In genomic region chr1:91900538-91900937, GRCh38 we compare ENCODE assay signal across 14 cellular contexts.
A peak's percentile ranks its signal among the peaks of the same experiment; 100 is the strongest.
DNase-seq lines count a peak whose midpoint lies in the region; ATAC-seq and TF ChIP-seq lines count a peak whose summit lies in the region.
"Had no signal": no experiment of that assay in that cellular context is flagged by ENCODE, and none has a peak within 500 bp of the region (broad histone marks: within the 10 kb centered on the region; RNA-seq: fewer than 3 reads in every experiment).

No MANE protein-coding gene starts in this region.

- H3K4me1 Mint-ChIP-seq in stimulated activated effector memory CD8-positive, alpha-beta T cell treated with anti-CD3 and anti-CD28 coated beads, Interleukin-12 subunit alpha, Interleukin-12 subunit beta, amount 100 ng/mL, for 72 hours: peaks cover 9% of the 10 kb centered on the region

- no peak overlapping the region for H3K27ac Mint-ChIP-seq in stimulated activated effector memory CD8-positive, alpha-beta T cell treated with anti-CD3 and anti-CD28 coated beads, Interleukin-12 subunit alpha, Interleukin-12 subunit beta, amount 100 ng/mL, for 72 hours

- H3K36me3 Mint-ChIP-seq in stimulated activated effector memory CD8-positive, alpha-beta T cell treated with anti-CD3 and anti-CD28 coated beads, Interleukin-12 subunit alpha, Interleukin-12 subunit beta, amount 100 ng/mL, for 72 hours: no peaks in the 10 kb centered on the region

- H3K9me3 Mint-ChIP-seq in stimulated activated effector memory CD8-positive, alpha-beta T cell treated with anti-CD3 and anti-CD28 coated beads, Interleukin-12 subunit alpha, Interleukin-12 subunit beta, amount 100 ng/mL, for 72 hours: no peaks in the 10 kb centered on the region

- no peak overlapping the region for H3K4me3 ChIP-seq in astrocyte of the spinal cord (ENCODE audit: low read depth, low read length)

- no peak for ATAC-seq in GM19035 (IDR thresholded peaks at IDR 0.05; ENCODE audit: unreplicated experiment)
- no peak for ATAC-seq in stimulated activated effector memory CD8-positive, alpha-beta T cell treated with anti-CD3 and anti-CD28 coated beads, Interleukin-12 subunit alpha, Interleukin-12 subunit beta, amount 100 ng/mL, for 72 hours

- H3K4me3 Mint-ChIP-seq in stimulated activated effector memory CD8-positive, alpha-beta T cell treated with anti-CD3 and anti-CD28 coated beads, Interleukin-12 subunit alpha, Interleukin-12 subunit beta, amount 100 ng/mL, for 72 hours: no peak overlapping the region

- in situ Hi-C loops in astrocyte of the spinal cord (cut with HindIII; ENCODE audit: low sequenced_read_pairs): no loop called here

- TF ChIP-seq CTCF in astrocyte of the spinal cord (IDR thresholded peaks at IDR 0.05; ENCODE audit: low read depth, low read length): no peak

- peak; percentile 73 for DNase-seq in AG08395 (ENCODE audit: low spot score)
- peak; percentile 95 for DNase-seq in HS-5 (ENCODE audit: low read depth)
- DNase-seq in astrocyte of the spinal cord (ENCODE audit: low read depth, low spot score): peak; percentile 90
- peak; percentile 73 for DNase-seq in kidney glomerular epithelial cell (lab: John Stamatoyannopoulos, UW)
- DNase-seq in NCI-H82 (lab: John Stamatoyannopoulos, UW): no peak
- no peak for DNase-seq in stimulated activated effector memory CD8-positive, alpha-beta T cell treated with anti-CD3 and anti-CD28 coated beads, Interleukin-12 subunit alpha, Interleukin-12 subunit beta, amount 100 ng/mL, for 72 hours (ENCODE audit: low spot score in 2 of 2)
- DNase-seq in NCI-H1436 treated with DMSO at 0.1 percent for 48 hours (lab: John Stamatoyannopoulos, UW): no peak
- DNase-seq: activated naive CD4-positive, alpha-beta T cell; C1 segment of cervical spinal cord; erythroblast; NCI-H748 treated with DMSO at 0.1 percent for 48 hours; SHP77 treated with DMSO at 0.1 percent for 48 hours; stimulated activated CD4-positive, alpha-beta T cell treated with anti-CD3 and anti-CD28 coated beads, Interleukin-2, amount 100 ng/mL, for 24 hours had no signal

Comparison
In these comparisons a context has a peak if more than half of its experiments do, and no peak if none do; other contexts are left out.
1. DNase-seq: peak in AG08395 (single experiment), HS-5 (single experiment), astrocyte of the spinal cord (single experiment) and kidney glomerular epithelial cell (single experiment); none in NCI-H82 (single experiment), stimulated activated effector memory CD8-positive, alpha-beta T cell treated with anti-CD3 and anti-CD28 coated beads, Interleukin-12 subunit alpha, Interleukin-12 subunit beta, amount 100 ng/mL, for 72 hours (0 of 2) and NCI-H1436 treated with DMSO at 0.1 percent for 48 hours (single experiment).